In genomic region chr5:139895046-139895445, GRCh38 we compare ENCODE assay signal across 21 cellular contexts.
"Had no signal": no experiment of that assay in that cellular context is flagged by ENCODE, and none has a peak within 500 bp of the region (broad histone marks: within the 10 kb centered on the region; RNA-seq: fewer than 3 reads in every experiment).

No MANE protein-coding gene starts in this region.

- DNase-seq: IMR-90, Karpas-422, KG1, MG63, NCI-H1092 treated with DMSO at 0.1 percent for 48 hours, NCI-H1436, NCI-H187, NCI-H2029, NCI-H2081 treated with DMSO at 0.1 percent for 48 hours, NCI-H2171, NCI-H226, NCI-H446, NCI-H510A, NCI-H524 treated with DMSO at 0.1 percent for 48 hours, NCI-H69, NCI-H774, RPMI8226, SIG-M5 had no signal

- H3K36me3 ChIP-seq: MG63, SJSA1 had no signal

- H3K4me3 ChIP-seq: MG63, SJSA1, SK-N-MC had no signal

- H3K27ac ChIP-seq: SJSA1, SK-N-MC had no signal

- H3K27me3 ChIP-seq: MG63 had no signal

- ATAC-seq: HepG2 had no signal

- H3K4me1 ChIP-seq: SJSA1 had no signal

- H3K9me3 ChIP-seq: MG63, SJSA1 had no signal
